Comparison of ENCODE assay signal across 7 cellular contexts in genomic region chrX:46322929-46323328, GRCh38.
DNase-seq lines count a peak whose midpoint lies in the region; ATAC-seq, FAIRE-seq and TF ChIP-seq lines count a peak whose summit lies in the region.
"Not testable (repeated sequence)": the region's sequence is repeated elsewhere in the genome, so short reads cannot be mapped to it uniquely, and the experiment has no call there.

No MANE protein-coding gene starts in this region.

- not testable (repeated sequence) for H3K36me3 ChIP-seq in Caco-2 (ENCODE audit: control insufficient read depth, insufficient read depth, low read length); HEK293 (ENCODE audit: control insufficient read depth in 2 of 2, insufficient read depth in 1 of 2, low read length in 2 of 2); HepG2 (replicated peaks in 1 of 2; ENCODE audit: control insufficient read depth in 1 of 2, insufficient read depth in 2 of 2, low read length in 2 of 2)

- not testable (repeated sequence) for H3K27me3 Mint-ChIP-seq in Caco-2 (ENCODE audit: insufficient read depth, unreplicated experiment); activated CD4-positive, alpha-beta T cell treated with anti-CD3 and anti-CD28 coated beads for 36 hours; activated T-helper 17 cell treated with anti-CD3 and anti-CD28 coated beads, Interleukin-2, amount 50 U/mL, for 72 hours; activated naive CD8-positive, alpha-beta T cell; stimulated activated naive CD8-positive, alpha-beta T cell treated with anti-CD3 and anti-CD28 coated beads, Interleukin-15, Interleukin-2, amounts not matched to agents 100 ng/mL and 50 ng/mL, for 24 hours

- H3K9ac ChIP-seq in HepG2 (ENCODE audit: insufficient read depth, low read depth, low read length): not testable (repeated sequence)

- not testable (repeated sequence) for FAIRE-seq in HepG2 (lab: Jason Lieb, UNC)

- H3K27me3 ChIP-seq in Caco-2 (replicated peaks; ENCODE audit: control insufficient read depth, insufficient read depth, low read length); HepG2 (ENCODE audit: control insufficient read depth in 1 of 2, insufficient read depth in 2 of 2, low read length in 2 of 2): not testable (repeated sequence)

- not testable (repeated sequence) for BruUV-seq in Caco-2 (replicated peaks; lab: Mats Ljungman, UMichigan); HepG2 (replicated peaks; lab: Mats Ljungman, UMichigan)

- H3K9me3 Mint-ChIP-seq in Caco-2 (ENCODE audit: unreplicated experiment); activated CD4-positive, alpha-beta T cell treated with anti-CD3 and anti-CD28 coated beads for 36 hours (ENCODE audit: low read depth); activated T-helper 17 cell treated with anti-CD3 and anti-CD28 coated beads, Interleukin-2, amount 50 U/mL, for 72 hours; activated naive CD8-positive, alpha-beta T cell (ENCODE audit: low read depth); stimulated activated naive CD8-positive, alpha-beta T cell treated with anti-CD3 and anti-CD28 coated beads, Interleukin-15, Interleukin-2, amounts not matched to agents 100 ng/mL and 50 ng/mL, for 24 hours: not testable (repeated sequence)

- CTCF ChIA-PET in Caco-2 (lab: Charles Lee); activated CD4-positive, alpha-beta T cell treated with anti-CD3 and anti-CD28 coated beads for 36 hours (lab: Charles Lee); HepG2 (lab: Yijun Ruan, JAX; ENCODE audit: low intra/inter-chr PET ratio, low total read pairs): not testable (repeated sequence)
- CTCF ChIA-PET in HEK293 (lab: Yijun Ruan, JAX): interaction anchor here (0.6 kb wide), 1 partner anchor 973 kb away, joined by 3 read pairs; no protein-coding TSS in a partner anchor

- H3K79me2 ChIP-seq in HepG2 (ENCODE audit: insufficient read depth, low read length): not testable (repeated sequence)

- DNase-seq in Caco-2: peak in 1 of 2 experiments; percentile 44
- not testable (repeated sequence) for DNase-seq in activated CD4-positive, alpha-beta T cell treated with anti-CD3 and anti-CD28 coated beads for 36 hours; HepG2 (ENCODE audit: low spot score)

- ATAC-seq in activated CD4-positive, alpha-beta T cell treated with anti-CD3 and anti-CD28 coated beads for 36 hours; activated T-helper 17 cell treated with anti-CD3 and anti-CD28 coated beads, Interleukin-2, amount 50 U/mL, for 72 hours (replicated peaks); HepG2: not testable (repeated sequence)

- in situ Hi-C loops in HepG2 (cut with HindIII; ENCODE audit: extremely low pct_ligation_motif_present, low pct_unique_long_range_greater_than_20kb): not testable (repeated sequence)

- POLR2A ChIA-PET in Caco-2 (lab: Charles Lee); HEK293 (lab: Yijun Ruan, JAX); activated CD4-positive, alpha-beta T cell treated with anti-CD3 and anti-CD28 coated beads for 36 hours (lab: Charles Lee): not testable (repeated sequence)
- POLR2A ChIA-PET in HepG2 (lab: Yijun Ruan, JAX): interaction anchor here (1.6 kb wide), 1 partner anchor 21 kb away, joined by 4 read pairs; no protein-coding TSS in a partner anchor

- WGBS in HepG2 (ENCODE audit: low lambda C conversion rate): 94% methylated on average over 5 of the region's 5 CpGs

- H3K27ac Mint-ChIP-seq in Caco-2 (ENCODE audit: unreplicated experiment): peak overlapping the region; percentile 76
- H3K27ac Mint-ChIP-seq in activated CD4-positive, alpha-beta T cell treated with anti-CD3 and anti-CD28 coated beads for 36 hours: peak overlapping the region; percentile 79
- H3K27ac Mint-ChIP-seq in activated T-helper 17 cell treated with anti-CD3 and anti-CD28 coated beads, Interleukin-2, amount 50 U/mL, for 72 hours: peak overlapping the region; percentile 62
- H3K27ac Mint-ChIP-seq in activated naive CD8-positive, alpha-beta T cell: peak overlapping the region; percentile 87
- peak overlapping the region; percentile 52 for H3K27ac Mint-ChIP-seq in stimulated activated naive CD8-positive, alpha-beta T cell treated with anti-CD3 and anti-CD28 coated beads, Interleukin-15, Interleukin-2, amounts not matched to agents 100 ng/mL and 50 ng/mL, for 24 hours

- not testable (repeated sequence) for TF ChIP-seq CTCF in Caco-2 (IDR thresholded peaks at IDR 0.05; ENCODE audit: insufficient read depth in 1 of 2, low read depth in 1 of 2, low read length in 1 of 2, severe bottlenecking in 1 of 2, unreplicated experiment in 1 of 2); HEK293 (tag by site-specific recombination; IDR thresholded peaks at IDR 0.05); HepG2 (CRISPR knock-in tag; IDR thresholded peaks at IDR 0.05)

- intact Hi-C loops in Caco-2 (cut with micrococcal nuclease; ENCODE audit: unreplicated experiment): loop anchor here (5.0 kb wide), 1 partner anchor 471 kb away; no protein-coding TSS in a partner anchor
- intact Hi-C loops in activated CD4-positive, alpha-beta T cell treated with anti-CD3 and anti-CD28 coated beads for 36 hours (cut with DNase I, micrococcal nuclease): loop anchor here (5.0 to 10.0 kb wide), 6 partner anchors 46 to 1128 kb away; no protein-coding TSS in a partner anchor
- intact Hi-C loops in HepG2 (cut with micrococcal nuclease; ENCODE audit: unreplicated experiment): loop anchor here (5.0 to 10.0 kb wide), 2 partner anchors 54 to 138 kb away; no protein-coding TSS in a partner anchor

- peaks cover 35% of the 10 kb centered on the region for H3K36me3 Mint-ChIP-seq in Caco-2 (ENCODE audit: insufficient read depth, unreplicated experiment)
- not testable (repeated sequence) for H3K36me3 Mint-ChIP-seq in activated CD4-positive, alpha-beta T cell treated with anti-CD3 and anti-CD28 coated beads for 36 hours (ENCODE audit: low read depth); activated T-helper 17 cell treated with anti-CD3 and anti-CD28 coated beads, Interleukin-2, amount 50 U/mL, for 72 hours (ENCODE audit: low read depth); activated naive CD8-positive, alpha-beta T cell; stimulated activated naive CD8-positive, alpha-beta T cell treated with anti-CD3 and anti-CD28 coated beads, Interleukin-15, Interleukin-2, amounts not matched to agents 100 ng/mL and 50 ng/mL, for 24 hours (ENCODE audit: low read depth)

- not testable (repeated sequence) for H3K4me2 ChIP-seq in HepG2 (ENCODE audit: low read depth, low read length)

- not testable (repeated sequence) for H2AFZ ChIP-seq in HepG2 (ENCODE audit: low read length)

- TF ChIP-seq EP300 in HepG2 (IDR thresholded peaks at IDR 0.05; ENCODE audit: low read depth in 2 of 2, low read length in 2 of 2); HepG2 (CRISPR knock-in tag; IDR thresholded peaks at IDR 0.05; ENCODE audit: borderline replicate concordance): not testable (repeated sequence)

- not testable (repeated sequence) for TF ChIP-seq POLR2A in HepG2 (IDR thresholded peaks at IDR 0.05; ENCODE audit: insufficient read depth in 1 of 2, low read depth in 2 of 2, low read length in 2 of 2)

- peaks cover 21% of the 10 kb centered on the region for H3K4me1 Mint-ChIP-seq in Caco-2 (ENCODE audit: low read depth, unreplicated experiment)
- peaks cover 80% of the 10 kb centered on the region for H3K4me1 Mint-ChIP-seq in activated CD4-positive, alpha-beta T cell treated with anti-CD3 and anti-CD28 coated beads for 36 hours
- H3K4me1 Mint-ChIP-seq in activated T-helper 17 cell treated with anti-CD3 and anti-CD28 coated beads, Interleukin-2, amount 50 U/mL, for 72 hours: peaks cover 27% of the 10 kb centered on the region
- H3K4me1 Mint-ChIP-seq in activated naive CD8-positive, alpha-beta T cell (ENCODE audit: low read depth): peaks cover 74% of the 10 kb centered on the region
- H3K4me1 Mint-ChIP-seq in stimulated activated naive CD8-positive, alpha-beta T cell treated with anti-CD3 and anti-CD28 coated beads, Interleukin-15, Interleukin-2, amounts not matched to agents 100 ng/mL and 50 ng/mL, for 24 hours (ENCODE audit: low read depth): peaks cover 80% of the 10 kb centered on the region

- peaks cover 72% of the 10 kb centered on the region for H3K4me1 ChIP-seq in Caco-2
- not testable (repeated sequence) for H3K4me1 ChIP-seq in HEK293 (ENCODE audit: control insufficient read depth, insufficient read depth, low read length)
- H3K4me1 ChIP-seq in HepG2 (ENCODE audit: insufficient read depth, low read length): peaks cover 90% of the 10 kb centered on the region

- H3K4me3 Mint-ChIP-seq in Caco-2 (ENCODE audit: unreplicated experiment): peak overlapping the region; percentile 64
- not testable (repeated sequence) for H3K4me3 Mint-ChIP-seq in activated CD4-positive, alpha-beta T cell treated with anti-CD3 and anti-CD28 coated beads for 36 hours; stimulated activated naive CD8-positive, alpha-beta T cell treated with anti-CD3 and anti-CD28 coated beads, Interleukin-15, Interleukin-2, amounts not matched to agents 100 ng/mL and 50 ng/mL, for 24 hours
- peak overlapping the region; percentile 56 for H3K4me3 Mint-ChIP-seq in activated T-helper 17 cell treated with anti-CD3 and anti-CD28 coated beads, Interleukin-2, amount 50 U/mL, for 72 hours
- H3K4me3 Mint-ChIP-seq in activated naive CD8-positive, alpha-beta T cell: peak overlapping the region; percentile 42

- TF ChIP-seq RAD21 in HepG2 (CRISPR knock-in tag; IDR thresholded peaks at IDR 0.05): not testable (repeated sequence)

- not testable (repeated sequence) for H3K9me3 ChIP-seq in Caco-2; HEK293 (ENCODE audit: control insufficient read depth, insufficient read depth, low read depth, low read length); HepG2 (ENCODE audit: low read length)

- H3K27ac ChIP-seq in HEK293 (ENCODE audit: extremely low read depth, low read depth, low read length); HepG2 (ENCODE audit: extremely low read length, insufficient read depth, low read length): not testable (repeated sequence)

- not testable (repeated sequence) for H4K20me1 ChIP-seq in HepG2 (ENCODE audit: insufficient read depth, low read length)

- H3K4me3 ChIP-seq in Caco-2 (ENCODE audit: low read depth, low read length); HEK293 (ENCODE audit: low read depth, low read length); HepG2 (replicated peaks in 1 of 3; ENCODE audit: insufficient read depth in 1 of 3, low read depth in 2 of 3, low read length in 3 of 3): not testable (repeated sequence)

TF ChIP-seq in HepG2, 621 proteins besides CTCF, POLR2A, EP300 and RAD21:
- peak; percentile 67 for TF ChIP-seq RBFOX2 (IDR thresholded peaks at IDR 0.05; ENCODE audit: low read depth, low read length)
TF ChIP-seq in HepG2: peak in this region for 1; not testable (repeated sequence) for 620.
